ENCODE assay signal across 22 cellular contexts in genomic region chr2:169667583-169667982, GRCh38. TPM values are rescaled to one million over a fixed set of nuclear protein-coding genes. Genes with fewer than 3 reads are reported as not detected.
"Had no signal": no experiment of that assay in that cellular context is flagged by ENCODE, and none has a peak within 500 bp of the region (broad histone marks: within the 10 kb centered on the region; RNA-seq: fewer than 3 reads in every experiment).

No MANE protein-coding gene starts in this region.

- H3K4me3 ChIP-seq: MG63, SK-N-MC had no signal

- H3K36me3 ChIP-seq: MG63 had no signal

- DNase-seq: IMR-90, MG63, NCI-H1092, NCI-H1436, NCI-H187, NCI-H2029, NCI-H2081 treated with DMSO at 0.1 percent for 48 hours, NCI-H2171, NCI-H226, NCI-H446, NCI-H510A, NCI-H524 treated with DMSO at 0.1 percent for 48 hours, NCI-H69, NCI-H774, PC-3, SHP77 had no signal

- H3K27ac ChIP-seq: RWPE1, SK-N-MC had no signal

- ATAC-seq: Panc1, PC-3 had no signal

- H3K27me3 ChIP-seq: MG63 had no signal

- H3K9me3 ChIP-seq: MG63 had no signal

RNA-seq across cellular contexts. Expression of gene CFAP210, which starts 26.6 kb away (rescaled TPM):
- total RNA-seq: HT-29; IMR-90; LHCN-M2; PC-3; T-helper 1 cell treated with Interleukin-12 subunit alpha and Interleukin-12 subunit beta and Interleukin-4 antibody, amounts not matched to agents 30 ng/mL and 1 ng/mL, for 36 hours had no signal
- polyA plus RNA-seq: IMR-90 had no signal
